In genomic region chr11:122002047-122002446, GRCh38 we compare ENCODE assay signal across 8 cellular contexts.
"Had no signal": no experiment of that assay in that cellular context is flagged by ENCODE, and none has a peak within 500 bp of the region (broad histone marks: within the 10 kb centered on the region; RNA-seq: fewer than 3 reads in every experiment).

No MANE protein-coding gene starts in this region.

- DNase-seq: GM23248, GOT3, H7, H9, HCEC 1CT, HFFc6 had no signal

- H3K4me3 ChIP-seq: GM23248, GM23338, HAP-1 had no signal

- H3K36me3 ChIP-seq: HAP-1 had no signal

- H3K4me1 ChIP-seq: HAP-1 had no signal

- H3K9me3 ChIP-seq: HAP-1 had no signal

- H2AFZ ChIP-seq: GM23248 had no signal

- H3K9ac ChIP-seq: GM23248 had no signal

- H3K27ac ChIP-seq: GM23248 had no signal

- H3K4me2 ChIP-seq: GM23338 had no signal
